10 cellular contexts compared by ENCODE assay signal in genomic region chr12:93025145-93026103, GRCh38.
DNase-seq lines count a peak whose midpoint lies in the region; ATAC-seq, FAIRE-seq and TF ChIP-seq lines count a peak whose summit lies in the region.
"Had no signal": no experiment of that assay in that cellular context is flagged by ENCODE, and none has a peak within 500 bp of the region (broad histone marks: within the 10 kb centered on the region; RNA-seq: fewer than 3 reads in every experiment).

No MANE protein-coding gene starts in this region.

- ATAC-seq in GM21423 (IDR thresholded peaks at IDR 0.05; ENCODE audit: unreplicated experiment), result peak; percentile 75
- ATAC-seq in activated T-helper 17 cell treated with anti-CD3 and anti-CD28 coated beads, Interleukin-2, amount 50 U/mL, for 72 hours (replicated peaks), result peak; percentile 59
- no peak for ATAC-seq in T-cell (replicated peaks in 1 of 4)
- no peak for ATAC-seq in HG03135 (IDR thresholded peaks at IDR 0.05; ENCODE audit: unreplicated experiment)

- no peak for FAIRE-seq in kidney (lab: Jason Lieb, UNC)
- FAIRE-seq: TTC549 had no signal

- POLR2A ChIA-PET in T-cell (lab: Charles Lee), result interaction anchor here in 1 of 2 donors (0.6 kb wide), 1 partner anchor 17 kb away, joined by 3 read pairs; no protein-coding TSS in a partner anchor
- POLR2A ChIA-PET in activated CD4-positive, alpha-beta memory T cell treated with anti-CD3 and anti-CD28 coated beads for 36 hours (lab: Charles Lee), result no interaction called here

- no peak overlapping the region for H3K4me3 Mint-ChIP-seq in activated T-helper 17 cell treated with anti-CD3 and anti-CD28 coated beads, Interleukin-2, amount 50 U/mL, for 72 hours
- no peak overlapping the region for H3K4me3 Mint-ChIP-seq in T-cell
- no peak overlapping the region for H3K4me3 Mint-ChIP-seq in activated CD4-positive, alpha-beta memory T cell treated with anti-CD3 and anti-CD28 coated beads for 36 hours

- no peak overlapping the region for H3K9ac ChIP-seq in kidney (ENCODE audit: low read length in 2 of 2)

- no peaks in the 10 kb centered on the region for H3K36me3 Mint-ChIP-seq in activated T-helper 17 cell treated with anti-CD3 and anti-CD28 coated beads, Interleukin-2, amount 50 U/mL, for 72 hours (ENCODE audit: low read depth)
- no peaks in the 10 kb centered on the region for H3K36me3 Mint-ChIP-seq in T-cell
- no peaks in the 10 kb centered on the region for H3K36me3 Mint-ChIP-seq in activated CD4-positive, alpha-beta memory T cell treated with anti-CD3 and anti-CD28 coated beads for 36 hours

- no peaks in the 10 kb centered on the region for H3K27me3 Mint-ChIP-seq in activated T-helper 17 cell treated with anti-CD3 and anti-CD28 coated beads, Interleukin-2, amount 50 U/mL, for 72 hours
- no peaks in the 10 kb centered on the region for H3K27me3 Mint-ChIP-seq in T-cell
- no peaks in the 10 kb centered on the region for H3K27me3 Mint-ChIP-seq in activated CD4-positive, alpha-beta memory T cell treated with anti-CD3 and anti-CD28 coated beads for 36 hours

- H3K27ac Mint-ChIP-seq in activated T-helper 17 cell treated with anti-CD3 and anti-CD28 coated beads, Interleukin-2, amount 50 U/mL, for 72 hours, result no peak overlapping the region
- H3K27ac Mint-ChIP-seq in T-cell, result no peak overlapping the region
- no peak overlapping the region for H3K27ac Mint-ChIP-seq in activated CD4-positive, alpha-beta memory T cell treated with anti-CD3 and anti-CD28 coated beads for 36 hours

- H3K4me1 Mint-ChIP-seq in activated T-helper 17 cell treated with anti-CD3 and anti-CD28 coated beads, Interleukin-2, amount 50 U/mL, for 72 hours, result no peaks in the 10 kb centered on the region
- no peaks in the 10 kb centered on the region for H3K4me1 Mint-ChIP-seq in T-cell
- no peaks in the 10 kb centered on the region for H3K4me1 Mint-ChIP-seq in activated CD4-positive, alpha-beta memory T cell treated with anti-CD3 and anti-CD28 coated beads for 36 hours (ENCODE audit: low read depth)

- H3K9me3 ChIP-seq in kidney (ENCODE audit: control insufficient read depth in 1 of 2, low read length in 2 of 2), result no peaks in the 10 kb centered on the region

- H3K4me3 ChIP-seq in kidney (ENCODE audit: low read length in 2 of 2), result no peak overlapping the region
- H3K4me3 ChIP-seq: skin epidermis had no signal

- DNase-seq in Daoy (ENCODE audit: low read depth) (peak; percentile 25), NAMALWA (ENCODE audit: low spot score) (peak; percentile 59), kidney (no peak), T-cell (no peak)
- no peak for DNase-seq in activated CD4-positive, alpha-beta memory T cell treated with anti-CD3 and anti-CD28 coated beads for 36 hours

- intact Hi-C loops in kidney (cut with DNase I), result no loop called here
- intact Hi-C loops in activated CD4-positive, alpha-beta memory T cell treated with anti-CD3 and anti-CD28 coated beads for 36 hours (cut with micrococcal nuclease), result loop anchor here (5.0 kb wide), 1 partner anchor 392 kb away; no protein-coding TSS in a partner anchor

- no peaks in the 10 kb centered on the region for H3K36me3 ChIP-seq in kidney (ENCODE audit: control insufficient read depth in 1 of 2, insufficient read depth in 2 of 2, low read length in 2 of 2)

- no peaks in the 10 kb centered on the region for H3K9me3 Mint-ChIP-seq in activated T-helper 17 cell treated with anti-CD3 and anti-CD28 coated beads, Interleukin-2, amount 50 U/mL, for 72 hours
- no peaks in the 10 kb centered on the region for H3K9me3 Mint-ChIP-seq in T-cell
- no peaks in the 10 kb centered on the region for H3K9me3 Mint-ChIP-seq in activated CD4-positive, alpha-beta memory T cell treated with anti-CD3 and anti-CD28 coated beads for 36 hours

- H3K4me1 ChIP-seq in kidney (ENCODE audit: control insufficient read depth in 1 of 2, insufficient read depth in 1 of 2, low read depth in 1 of 2, low read length in 2 of 2), result no peaks in the 10 kb centered on the region

- TF ChIP-seq CTCF in kidney (IDR thresholded peaks at IDR 0.05; ENCODE audit: borderline replicate concordance, extremely low read depth, insufficient read depth), result peak; percentile 49

- H3K27ac ChIP-seq in kidney (ENCODE audit: low read depth in 2 of 2, low read length in 2 of 2), result no peak overlapping the region
- H3K27ac ChIP-seq: skin epidermis had no signal

- CTCF ChIA-PET in T-cell (lab: Charles Lee), result interaction anchor here in 1 of 2 donors (0.6 kb wide), 1 partner anchor 424 kb away, joined by 3 read pairs; no protein-coding TSS in a partner anchor
- CTCF ChIA-PET in activated CD4-positive, alpha-beta memory T cell treated with anti-CD3 and anti-CD28 coated beads for 36 hours (lab: Charles Lee), result interaction anchor here (0.6 to 1.2 kb wide), 3 partner anchors 72 to 395 kb away, joined by 3 to 4 read pairs (median 3); no protein-coding TSS in a partner anchor

Comparison
In these comparisons a context has a peak if more than half of its experiments do, and no peak if none do; other contexts are left out.
1. DNase-seq: peak in Daoy (single experiment) and NAMALWA (single experiment); none in kidney (single experiment), T-cell (0 of 34) and activated CD4-positive, alpha-beta memory T cell treated with anti-CD3 and anti-CD28 coated beads for 36 hours (single experiment).
2. ATAC-seq: peak in GM21423 (single experiment) and activated T-helper 17 cell treated with anti-CD3 and anti-CD28 coated beads, Interleukin-2, amount 50 U/mL, for 72 hours (single experiment); none in T-cell (0 of 4) and HG03135 (single experiment).